Comparison of ENCODE assay signal across 13 cellular contexts in the genomic region with DNA sequence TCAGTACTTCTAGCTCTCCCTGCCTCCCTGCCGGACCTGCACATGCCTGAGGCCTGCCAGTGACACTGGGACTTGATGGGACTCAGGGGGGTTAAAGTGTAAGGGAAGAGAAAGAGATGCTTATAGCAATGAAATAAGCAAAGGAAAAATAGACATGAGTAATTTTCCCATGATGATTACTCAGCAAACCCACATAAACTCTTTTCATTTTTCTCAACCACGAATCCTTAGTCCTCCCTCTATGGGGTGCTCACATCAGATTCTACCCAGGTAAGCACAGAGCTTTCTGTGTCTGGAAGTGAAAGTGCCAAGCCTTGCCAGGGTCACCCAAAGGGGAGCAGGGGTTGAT. TPM values are rescaled to one million over a fixed set of nuclear protein-coding genes. Genes with fewer than 3 reads are reported as not detected.
DNase-seq lines count a peak whose midpoint lies in the region; TF ChIP-seq lines count a peak whose summit lies in the region.
"Had no signal": no experiment of that assay in that cellular context is flagged by ENCODE, and none has a peak within 500 bp of the region (broad histone marks: within the 10 kb centered on the region; RNA-seq: fewer than 3 reads in every experiment).

No MANE protein-coding gene starts in this region.

- H3K9me3 Mint-ChIP-seq in osteocyte (ENCODE audit: unreplicated experiment) = no peaks in the 10 kb centered on the region
- H3K9me3 Mint-ChIP-seq: CD8-positive, alpha-beta memory T cell had no signal

- H3K36me3 Mint-ChIP-seq in osteocyte (ENCODE audit: unreplicated experiment) = no peaks in the 10 kb centered on the region
- H3K36me3 Mint-ChIP-seq: CD8-positive, alpha-beta memory T cell had no signal

- no peak overlapping the region for H3K4me3 Mint-ChIP-seq in osteocyte (ENCODE audit: unreplicated experiment)
- H3K4me3 Mint-ChIP-seq: CD8-positive, alpha-beta memory T cell had no signal

- H3K27ac Mint-ChIP-seq in osteocyte (ENCODE audit: unreplicated experiment) = peak overlapping the region; percentile 45
- H3K27ac Mint-ChIP-seq: CD8-positive, alpha-beta memory T cell had no signal

- TF ChIP-seq POLR2A in erythroblast (IDR thresholded peaks at IDR 0.05; ENCODE audit: low read length) = no peak

- H3K27me3 Mint-ChIP-seq in osteocyte (ENCODE audit: unreplicated experiment) = peaks cover 11% of the 10 kb centered on the region

- DNase-seq in COLO829 (ENCODE audit: low spot score) (peak; percentile 58), MV-4-11 (lab: John Stamatoyannopoulos, UW) (peak; percentile 31), dedifferentiated amniotic fluid mesenchymal stem cell (ENCODE audit: extremely low spot score) (peak; percentile 23), osteocyte (ENCODE audit: extremely low spot score, unreplicated experiment) (no peak), NCI-H510A (lab: John Stamatoyannopoulos, UW) (no peak), NCI-H524 (lab: John Stamatoyannopoulos, UW) (no peak), erythroblast (lab: John Stamatoyannopoulos, UW) (no peak)
- no peak for DNase-seq in stimulated activated naive CD4-positive, alpha-beta T cell (lab: John Stamatoyannopoulos, UW)
- DNase-seq: activated CD8-positive, alpha-beta memory T cell treated with anti-CD3 and anti-CD28 coated beads, Interleukin-2, amount 50 U/mL, for 48 hours; CD8-positive, alpha-beta memory T cell; NCI-H446 treated with DMSO at 0.1 percent for 48 hours; stimulated activated CD4-positive, alpha-beta T cell treated with anti-CD3 and anti-CD28 coated beads, Interleukin-2, amount 100 ng/mL, for 24 hours had no signal

- no peak for TF ChIP-seq CTCF in osteocyte (IDR thresholded peaks at IDR 0.05)

- H3K4me1 Mint-ChIP-seq in osteocyte (ENCODE audit: unreplicated experiment) = peaks cover 16% of the 10 kb centered on the region
- H3K4me1 Mint-ChIP-seq: CD8-positive, alpha-beta memory T cell had no signal

RNA-seq across cellular contexts. Expression of a gene that starts 44.8 kb away (rescaled TPM):
- not detected in 2 replicates for total RNA-seq in osteocyte
- total RNA-seq: CD8-positive, alpha-beta memory T cell; Right ventricle myocardium inferior had no signal

Comparison
In these comparisons a context has a peak if more than half of its experiments do, and no peak if none do; other contexts are left out.
1. DNase-seq: peak in COLO829 (single experiment), MV-4-11 (single experiment) and dedifferentiated amniotic fluid mesenchymal stem cell (single experiment); none in osteocyte (single experiment), stimulated activated naive CD4-positive, alpha-beta T cell (0 of 6), NCI-H510A (single experiment), NCI-H524 (0 of 2) and erythroblast (0 of 2).